In the genomic region with DNA sequence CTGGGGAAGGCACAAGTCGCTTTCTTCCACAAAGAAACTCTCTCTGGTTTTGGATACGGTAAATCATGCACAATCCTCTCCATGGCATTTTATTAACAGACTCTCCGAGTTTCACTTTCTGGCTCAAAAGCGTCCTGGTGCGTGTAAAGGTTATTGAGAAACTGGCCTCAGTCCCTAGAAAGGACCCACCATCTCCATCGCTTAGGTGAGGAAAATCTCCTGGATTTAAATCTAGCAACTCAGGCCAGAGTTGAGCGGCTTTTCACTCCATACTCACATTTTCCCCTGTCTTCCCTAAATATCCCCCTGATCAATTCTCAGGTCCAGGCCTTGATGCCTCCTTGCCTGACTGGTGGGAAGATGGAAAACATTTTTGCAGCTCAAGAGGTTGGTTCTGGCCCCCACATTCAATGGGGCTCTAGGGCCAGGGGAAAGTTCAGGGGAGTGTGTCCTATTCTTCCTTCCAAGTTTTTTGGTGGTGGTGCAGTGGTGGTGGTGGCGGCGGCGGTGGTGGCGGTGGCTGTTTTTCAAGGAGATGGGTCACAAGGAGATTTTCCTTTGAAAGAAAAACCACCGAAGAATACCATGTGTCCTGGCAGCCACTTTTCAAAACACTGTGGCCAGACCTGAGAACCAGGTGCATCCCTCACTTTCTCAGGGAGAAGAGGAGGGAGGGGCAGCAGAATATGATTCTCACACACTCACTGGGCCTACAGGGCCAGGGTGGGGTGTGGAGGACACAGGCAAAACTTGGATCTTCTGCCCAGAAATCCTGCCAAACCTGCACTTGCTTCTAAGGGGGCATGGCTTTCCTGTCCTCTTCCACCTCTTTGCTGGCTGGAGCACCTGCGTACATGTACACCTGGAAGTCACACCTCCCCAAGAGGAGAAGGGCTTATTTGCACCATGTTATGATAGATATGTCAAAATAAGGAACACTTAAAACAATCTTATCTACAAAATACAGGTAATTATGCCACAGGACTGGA, we compare ENCODE assay signal across 8 cellular contexts. TPM values are rescaled to one million over a fixed set of nuclear protein-coding genes. Genes with fewer than 3 reads are reported as not detected.
DNase-seq lines count a peak whose midpoint lies in the region; ATAC-seq, FAIRE-seq and TF ChIP-seq lines count a peak whose summit lies in the region.

No MANE protein-coding gene starts in this region.

- H2AFZ ChIP-seq in IMR-90 (replicated peaks; ENCODE audit: low read length, poor library complexity) = peak overlapping the region; percentile 81
- peak overlapping the region; percentile 41 for H2AFZ ChIP-seq in neuron (ENCODE audit: low read depth, low read length)

- H3K14ac ChIP-seq in IMR-90 (replicated peaks; ENCODE audit: low read depth, low read length) = peak overlapping the region; percentile 83

- WGBS in IMR-90 (ENCODE audit: extremely low coverage in 2 of 2, insufficient read length in 1 of 2), 2 experiments = no CpG with 5 or more reads among the region's 13 CpGs

- TF ChIP-seq CTCF in GM06990 (IDR thresholded peaks at IDR 0.05; ENCODE audit: insufficient read depth, low read length, poor library complexity, severe bottlenecking) = no peak
- TF ChIP-seq CTCF in IMR-90 (conservative IDR thresholded peaks at IDR 0.05; ENCODE audit: low read depth, low read length) = no peak
- no peak for TF ChIP-seq CTCF in colonic mucosa (IDR thresholded peaks at IDR 0.05)

- peak overlapping the region; percentile 79 for H2BK5ac ChIP-seq in IMR-90 (ENCODE audit: low read depth, low read length, poor library complexity, severe bottlenecking)

- POLR2A ChIA-PET in IMR-90 (lab: Charles Lee; ENCODE audit: unreplicated experiment) = interaction anchor here (0.8 to 1.8 kb wide), 4 partner anchors 19 to 90 kb away, joined by 3 to 7 read pairs (median 4); no protein-coding TSS in a partner anchor

- 0 out of 2 replicates have a peak, but pooled peaks cover under 1% of the 10 kb centered on the region for H3K36me3 ChIP-seq in GM06990 (ENCODE audit: control insufficient read depth, insufficient read depth, low read length)
- no peaks in the 10 kb centered on the region; the same call in 1 of the 2 replicates for H3K36me3 ChIP-seq in IMR-90 (ENCODE audit: control insufficient read depth, insufficient read depth, low read length)
- H3K36me3 ChIP-seq in colonic mucosa = no peaks in the 10 kb centered on the region
- H3K36me3 ChIP-seq in neuron (ENCODE audit: insufficient read depth, low read length) = no peaks in the 10 kb centered on the region

- CTCF ChIA-PET in IMR-90 (lab: Yijun Ruan, JAX) = interaction anchor here (0.8 kb wide), 1 partner anchor 25 kb away, joined by 5 read pairs; no protein-coding TSS in a partner anchor

- TF ChIP-seq POLR2A in IMR-90 (IDR thresholded peaks at IDR 0.05; ENCODE audit: low read depth, low read length) = no peak

- H3K18ac ChIP-seq in IMR-90 (ENCODE audit: low read depth, low read length) = peak overlapping the region; percentile 64

- DNase-seq in GM06990 (ENCODE audit: extremely low read depth, insufficient read length) = no peak
- no peak for DNase-seq in IMR-90
- no peak for DNase-seq in colonic mucosa
- DNase-seq in stimulated activated CD4-positive, alpha-beta T cell treated with anti-CD3 and anti-CD28 coated beads, Interleukin-1b, Interleukin-23, amount 100 ng/mL, for 48 hours = no peak
- no peak for DNase-seq in AG08395 (ENCODE audit: low spot score)
- no peak for DNase-seq in NCI-H1417 (lab: John Stamatoyannopoulos, UW)
- DNase-seq in frontal cortex (ENCODE audit: low spot score in 2 of 2) = no peak

- peaks cover 40% of the 10 kb centered on the region for H3K9me1 ChIP-seq in IMR-90 (ENCODE audit: insufficient read depth, low read length)

- no peak for ATAC-seq in IMR-90 (ENCODE audit: low read depth)

- no peak for TF ChIP-seq RAD21 in IMR-90 (IDR thresholded peaks at IDR 0.05; ENCODE audit: low read length)

- peak overlapping the region; percentile 67 to 79 for H4K8ac ChIP-seq in IMR-90 (ENCODE audit: low read depth in 2 of 2, low read length in 2 of 2)

- peak overlapping the region; percentile 69 for H3K4me2 ChIP-seq in IMR-90 (ENCODE audit: low read depth, low read length)

- no peak for FAIRE-seq in frontal cortex (lab: Jason Lieb, UNC)

- in situ Hi-C loops in IMR-90 (cut with MboI; ENCODE audit: low sequenced_read_pairs) = no loop called here

- H2BK20ac ChIP-seq in IMR-90 (ENCODE audit: low read depth, low read length) = peak overlapping the region; percentile 69

- H4K91ac ChIP-seq in IMR-90 (ENCODE audit: insufficient read depth, low read depth, low read length) = peak overlapping the region; percentile 86

- H3K4me3 ChIP-seq in GM06990 (replicated peaks; ENCODE audit: low read depth, low read length) (peak overlapping the region; percentile 33), IMR-90 (ENCODE audit: insufficient read depth, low read depth, low read length) (peak overlapping the region; percentile 45), colonic mucosa (peak overlapping the region; percentile 73), neuron (ENCODE audit: low read length) (peak overlapping the region; percentile 62)

- peaks cover 41% of the 10 kb centered on the region for H3K4me1 ChIP-seq in IMR-90 (ENCODE audit: control insufficient read depth, insufficient read depth, low read length)
- H3K4me1 ChIP-seq in colonic mucosa = peaks cover 62% of the 10 kb centered on the region
- peaks cover 48% of the 10 kb centered on the region for H3K4me1 ChIP-seq in neuron (ENCODE audit: insufficient read depth, low read length)

- H3K27ac ChIP-seq in IMR-90 (ENCODE audit: insufficient read depth, low read length) (peak overlapping the region; percentile 80), colonic mucosa (peak overlapping the region; percentile 99)

- H2BK120ac ChIP-seq in IMR-90 (ENCODE audit: low read depth, low read length) = peak overlapping the region; percentile 84

- peak overlapping the region; percentile 92 for H2AK5ac ChIP-seq in IMR-90 (ENCODE audit: low read depth, low read length)

- BruUV-seq in IMR-90 (replicated peaks; lab: Mats Ljungman, UMichigan) = no TSS peak

- H4K5ac ChIP-seq in IMR-90 (ENCODE audit: low read depth, low read length) = peak overlapping the region; percentile 41

- H4K20me1 ChIP-seq in IMR-90 (ENCODE audit: insufficient read depth, low read length) = peaks cover 65% of the 10 kb centered on the region

- H3K9ac ChIP-seq in IMR-90 (ENCODE audit: low read depth, low read length) (peak overlapping the region; percentile 63), colonic mucosa (ENCODE audit: low read depth in 2 of 2, low read length in 2 of 2) (peak overlapping the region in 1 of 2 donors; percentile 73)

- intact Hi-C loops in IMR-90 (cut with micrococcal nuclease) = loop anchor here (1.0 to 2.0 kb wide), 3 partner anchors 11 to 64 kb away; no protein-coding TSS in a partner anchor
- intact Hi-C loops in colonic mucosa (cut with DNase I) = no loop called here

- dilution Hi-C loops in IMR-90 (cut with HindIII; ENCODE audit: low sequenced_read_pairs, unreplicated experiment) = no loop called here

- H2BK15ac ChIP-seq in IMR-90 (ENCODE audit: low read depth, low read length) = peak overlapping the region; percentile 77; the same call in 2 of the 3 replicates

- peak overlapping the region; percentile 90 for H3K4ac ChIP-seq in IMR-90 (ENCODE audit: low read depth, low read length)

- peak overlapping the region; percentile 45 for H2AK9ac ChIP-seq in IMR-90 (replicated peaks; ENCODE audit: low read depth, low read length, poor library complexity)

- H3K9me3 ChIP-seq in IMR-90 (ENCODE audit: control insufficient read depth, insufficient read depth, low read length) (no peaks in the 10 kb centered on the region), colonic mucosa (no peaks in the 10 kb centered on the region), neuron (ENCODE audit: low read length) (no peaks in the 10 kb centered on the region)

- peak overlapping the region; percentile 90 for H3K23ac ChIP-seq in IMR-90 (ENCODE audit: low read depth, low read length)

- peak overlapping the region; percentile 94 for H3K56ac ChIP-seq in IMR-90 (ENCODE audit: extremely low read depth, insufficient read depth, low read length)

- H3K79me1 ChIP-seq in IMR-90 (ENCODE audit: low read depth in 1 of 2, low read length in 2 of 2) = peaks cover 42 to 88% of the 10 kb centered on the region in 2 experiments

- H3K27me3 ChIP-seq in GM06990 (replicated peaks; ENCODE audit: control insufficient read depth, insufficient read depth, low read length) (no peaks in the 10 kb centered on the region), IMR-90 (ENCODE audit: control insufficient read depth, insufficient read depth, low read length) (no peaks in the 10 kb centered on the region), colonic mucosa (no peaks in the 10 kb centered on the region), neuron (ENCODE audit: insufficient read depth, low read length) (no peaks in the 10 kb centered on the region)

TF ChIP-seq in IMR-90, 13 proteins besides CTCF, POLR2A, EP300 and RAD21 (continues in another document):
- no peak for TF ChIP-seq MXI1 (IDR thresholded peaks at IDR 0.05; ENCODE audit: borderline replicate concordance, low read depth, low read length)
- TF ChIP-seq RCOR1 (IDR thresholded peaks at IDR 0.05; ENCODE audit: insufficient replicate concordance, low read length) = no peak
- no peak for TF ChIP-seq SMC3 (IDR thresholded peaks at IDR 0.05; ENCODE audit: low read depth, low read length)
- TF ChIP-seq, protein P1, sequence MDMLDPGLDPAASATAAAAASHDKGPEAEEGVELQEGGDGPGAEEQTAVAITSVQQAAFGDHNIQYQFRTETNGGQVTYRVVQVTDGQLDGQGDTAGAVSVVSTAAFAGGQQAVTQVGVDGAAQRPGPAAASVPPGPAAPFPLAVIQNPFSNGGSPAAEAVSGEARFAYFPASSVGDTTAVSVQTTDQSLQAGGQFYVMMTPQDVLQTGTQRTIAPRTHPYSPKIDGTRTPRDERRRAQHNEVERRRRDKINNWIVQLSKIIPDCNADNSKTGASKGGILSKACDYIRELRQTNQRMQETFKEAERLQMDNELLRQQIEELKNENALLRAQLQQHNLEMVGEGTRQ (IDR thresholded peaks at IDR 0.05; ENCODE audit: low read depth, low read length) = no peak
- no peak for TF ChIP-seq RFX5 (IDR thresholded peaks at IDR 0.05; ENCODE audit: low read depth, low read length)
- no peak for TF ChIP-seq MAFK (IDR thresholded peaks at IDR 0.05; ENCODE audit: low read depth, low read length)
- TF ChIP-seq MAZ (IDR thresholded peaks at IDR 0.05; ENCODE audit: borderline replicate concordance, low read depth, low read length) = no peak
- no peak for TF ChIP-seq NFE2L2 (IDR thresholded peaks at IDR 0.05; ENCODE audit: low read depth, low read length)
- TF ChIP-seq CEBPB (IDR thresholded peaks at IDR 0.05; ENCODE audit: low read depth, low read length) = no peak
- no peak for TF ChIP-seq BHLHE40 (IDR thresholded peaks at IDR 0.05; ENCODE audit: low read depth, low read length)
- TF ChIP-seq CHD1 (IDR thresholded peaks at IDR 0.05; ENCODE audit: low read depth, low read length) = no peak
- TF ChIP-seq FOS (IDR thresholded peaks at IDR 0.05; ENCODE audit: low read depth, low read length) = no peak

RNA-seq across cellular contexts. Expression of a gene that starts 46.7 kb away (rescaled TPM):
- 6.5 and 7.5 TPM in 2 replicates for total RNA-seq in IMR-90 (2012; rRNA removed)
- polyA plus RNA-seq in IMR-90 (2012; rRNA removed) = 21.0 and 28.2 TPM in 2 replicates
- polyA plus RNA-seq in IMR-90 (2012; cell fraction: cytosol; rRNA removed) = 22.6 and 27.0 TPM in 2 replicates
- polyA plus RNA-seq in IMR-90 (2012; cell fraction: nucleus; rRNA removed; ENCODE audit: low replicate concordance) = 13.7 and 19.3 TPM in 2 replicates
- 10 to 100 TPM; 13.4 to 28.3 TPM for total RNA-seq in colonic mucosa
- total RNA-seq in frontal cortex = 70.5 TPM
